In genomic region chr17:30921544-30922196, GRCh38 we compare ENCODE assay signal across 8 cellular contexts. TPM values are rescaled to one million over a fixed set of nuclear protein-coding genes. Genes with fewer than 3 reads are reported as not detected.
A peak's percentile ranks its signal among the peaks of the same experiment; 100 is the strongest.
DNase-seq lines count a peak whose midpoint lies in the region; ATAC-seq and TF ChIP-seq lines count a peak whose summit lies in the region.

ADAP2 (plus strand) TSS chr17:30921945; CDS start chr17:30922015, 70 bp downstream.

- CTCF ChIA-PET in activated naive CD4-positive, alpha-beta T cell treated with anti-CD3 and anti-CD28 coated beads, Interleukin-2, amount 10 ng/mL, durations not matched to agents 7 days and 5 days (lab: Charles Lee), result no interaction called here

- peaks cover 0 to 12% of the 10 kb centered on the region in 2 donors for H3K27me3 ChIP-seq in Peyer's patch
- H3K27me3 ChIP-seq in thymus (ENCODE audit: control insufficient read depth, insufficient read depth), result peaks cover 33% of the 10 kb centered on the region

- H3K27me3 Mint-ChIP-seq in activated naive CD4-positive, alpha-beta T cell treated with anti-CD3 and anti-CD28 coated beads, Interleukin-2, amount 10 ng/mL, durations not matched to agents 7 days and 5 days, result peaks cover 85% of the 10 kb centered on the region
- peaks cover 48 to 75% of the 10 kb centered on the region in 2 donors for H3K27me3 Mint-ChIP-seq in effector memory CD8-positive, alpha-beta T cell
- H3K27me3 Mint-ChIP-seq in memory B cell, result no peaks in the 10 kb centered on the region

- WGBS in thymus, result 2% methylated on average over 60 of the region's 60 CpGs

- peak within 1 kb of the TSS; percentile 49 for H3K4me3 Mint-ChIP-seq in activated naive CD4-positive, alpha-beta T cell treated with anti-CD3 and anti-CD28 coated beads, Interleukin-2, amount 10 ng/mL, durations not matched to agents 7 days and 5 days
- H3K4me3 Mint-ChIP-seq in effector memory CD8-positive, alpha-beta T cell, result peak within 1 kb of the TSS; percentile 71 to 74
- peak within 1 kb of the TSS; percentile 97 for H3K4me3 Mint-ChIP-seq in memory B cell

- H3K4me3 ChIP-seq in Peyer's patch (peak within 1 kb of the TSS; percentile 46 to 73 (median 66)), thymus (ENCODE audit: low read length) (peak within 1 kb of the TSS; percentile 27)

- peaks cover 14% of the 10 kb centered on the region for H3K4me1 Mint-ChIP-seq in activated naive CD4-positive, alpha-beta T cell treated with anti-CD3 and anti-CD28 coated beads, Interleukin-2, amount 10 ng/mL, durations not matched to agents 7 days and 5 days
- peaks cover 6 to 10% of the 10 kb centered on the region in 2 donors for H3K4me1 Mint-ChIP-seq in effector memory CD8-positive, alpha-beta T cell (ENCODE audit: low read depth in 2 of 2)
- H3K4me1 Mint-ChIP-seq in memory B cell, result peaks cover 15% of the 10 kb centered on the region

- H3K27ac Mint-ChIP-seq in activated naive CD4-positive, alpha-beta T cell treated with anti-CD3 and anti-CD28 coated beads, Interleukin-2, amount 10 ng/mL, durations not matched to agents 7 days and 5 days, result no peak within 1 kb of the TSS
- peak within 1 kb of the TSS in 1 of 2 donors; percentile 72 for H3K27ac Mint-ChIP-seq in effector memory CD8-positive, alpha-beta T cell
- H3K27ac Mint-ChIP-seq in memory B cell, result peak within 1 kb of the TSS; percentile 84

- TF ChIP-seq POLR2A in Peyer's patch (IDR thresholded peaks at IDR 0.05), result no peak

- DNase-seq in activated naive CD4-positive, alpha-beta T cell treated with anti-CD3 and anti-CD28 coated beads, Interleukin-2, amount 10 ng/mL, durations not matched to agents 7 days and 5 days, result no peak
- no peak for DNase-seq in activated naive CD4-positive, alpha-beta T cell treated with anti-CD3 and anti-CD28 coated beads, Interleukin-2, amount 50 U/mL, for 16 hours
- DNase-seq in Peyer's patch (peak; percentile 36 to 80 (median 77)), memory B cell (ENCODE audit: low spot score in 2 of 2) (peak; percentile 31 to 55)
- DNase-seq in effector memory CD8-positive, alpha-beta T cell, result no peak

- H3K36me3 Mint-ChIP-seq in activated naive CD4-positive, alpha-beta T cell treated with anti-CD3 and anti-CD28 coated beads, Interleukin-2, amount 10 ng/mL, durations not matched to agents 7 days and 5 days, result no peaks in the 10 kb centered on the region
- peaks cover 3% of the 10 kb centered on the region for H3K36me3 Mint-ChIP-seq in effector memory CD8-positive, alpha-beta T cell (ENCODE audit: insufficient read depth)
- H3K36me3 Mint-ChIP-seq in memory B cell, result no peaks in the 10 kb centered on the region

- no peaks in the 10 kb centered on the region for H3K9me3 Mint-ChIP-seq in activated naive CD4-positive, alpha-beta T cell treated with anti-CD3 and anti-CD28 coated beads, Interleukin-2, amount 10 ng/mL, durations not matched to agents 7 days and 5 days
- H3K9me3 Mint-ChIP-seq in effector memory CD8-positive, alpha-beta T cell, result no peaks in the 10 kb centered on the region
- H3K9me3 Mint-ChIP-seq in memory B cell, result no peaks in the 10 kb centered on the region

- TF ChIP-seq CTCF in Peyer's patch (IDR thresholded peaks at IDR 0.05), result peak in 2 of 6 experiments; percentile 11 to 27

- H3K27ac ChIP-seq in Peyer's patch (peak within 1 kb of the TSS; percentile 36 to 70 (median 63)), thymus (ENCODE audit: low read depth) (no peak within 1 kb of the TSS)

- ATAC-seq in effector memory CD8-positive, alpha-beta T cell (replicated peaks), result no peak
- ATAC-seq in memory B cell (ENCODE audit: low read depth), result peak; percentile 75
- ATAC-seq in HG03520 (IDR thresholded peaks at IDR 0.05; ENCODE audit: unreplicated experiment), result no peak
- no peak for ATAC-seq in HG02870 (IDR thresholded peaks at IDR 0.05; ENCODE audit: unreplicated experiment)

- H3K4me1 ChIP-seq in Peyer's patch (peaks cover 3 to 14% (median 9%) of the 10 kb centered on the region in 4 donors), thymus (ENCODE audit: control insufficient read depth, insufficient read depth, low read length) (no peaks in the 10 kb centered on the region)

- H3K9me3 ChIP-seq in Peyer's patch, result no peaks in the 10 kb centered on the region
- H3K9me3 ChIP-seq in thymus (ENCODE audit: control insufficient read depth), result no peaks in the 10 kb centered on the region

- H3K36me3 ChIP-seq in Peyer's patch (no peaks in the 10 kb centered on the region), thymus (ENCODE audit: control insufficient read depth, insufficient read depth) (no peaks in the 10 kb centered on the region)

RNA-seq across cellular contexts. Expression of gene ADAP2, which starts in this region (rescaled TPM):
- 10 to 100 TPM in 3 of 4 donors, 1 to 10 TPM in 1; 1.6 to 32.2 (median 13.6) TPM for total RNA-seq in Peyer's patch
- 13.8 TPM for polyA plus RNA-seq in thymus

Comparison
In these comparisons a context has a peak if more than half of its experiments do, and no peak if none do; other contexts are left out.
1. DNase-seq: peak in Peyer's patch (3 of 3) and memory B cell (2 of 2); none in activated naive CD4-positive, alpha-beta T cell treated with anti-CD3 and anti-CD28 coated beads, Interleukin-2, amount 10 ng/mL, durations not matched to agents 7 days and 5 days (single experiment), activated naive CD4-positive, alpha-beta T cell treated with anti-CD3 and anti-CD28 coated beads, Interleukin-2, amount 50 U/mL, for 16 hours (single experiment) and effector memory CD8-positive, alpha-beta T cell (0 of 3).
2. Peak in every context shown above with its lines, with median percentiles within 50 percentile points of each other: H3K4me3 Mint-ChIP-seq.